Comparison of ENCODE assay signal across 1 cellular context in the genomic region with DNA sequence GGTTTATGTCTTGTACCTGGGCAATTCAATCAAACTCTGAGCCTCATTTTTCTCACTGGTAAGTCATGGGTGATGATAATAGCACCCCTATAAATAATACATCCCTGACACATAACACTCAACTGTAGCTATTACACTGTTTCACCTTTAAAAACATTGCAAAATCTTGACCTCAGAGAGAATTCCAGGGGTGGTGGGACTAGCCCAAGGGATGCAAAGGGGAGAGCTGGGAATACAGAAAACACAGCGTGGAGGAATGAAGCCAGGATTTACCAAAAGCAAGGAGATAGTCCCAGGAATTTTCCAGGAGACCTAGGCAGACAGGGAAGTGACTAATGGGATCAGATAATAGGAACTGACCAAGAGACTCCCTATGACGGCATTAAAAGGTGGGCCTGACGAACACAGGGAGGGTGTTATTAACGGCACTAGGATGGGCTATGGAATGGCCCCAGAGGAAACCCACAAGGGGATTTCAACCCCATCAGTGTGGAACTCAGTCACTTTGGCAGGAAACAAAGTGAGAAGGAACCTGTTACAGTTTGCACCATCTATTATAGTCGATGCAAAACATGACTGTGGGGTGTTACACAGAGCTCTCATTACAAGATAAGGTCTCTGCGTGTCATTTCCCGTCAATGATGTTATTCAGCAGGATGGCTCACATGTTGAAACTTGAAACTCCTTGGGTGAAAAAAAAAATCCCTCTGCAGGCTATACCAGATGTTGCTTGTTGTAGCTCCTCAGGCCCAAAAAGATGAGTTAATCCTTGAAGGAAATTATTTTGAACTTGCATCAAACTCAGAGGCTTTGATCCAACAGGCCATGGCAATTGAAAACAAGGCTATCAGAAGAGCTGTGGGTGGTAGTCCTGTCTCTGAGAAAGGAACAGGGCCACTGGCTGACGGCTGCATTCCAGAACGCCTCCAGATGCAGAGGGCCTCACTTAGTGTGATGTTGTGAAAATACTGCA.
A peak's percentile ranks its signal among the peaks of the same experiment; 100 is the strongest.
TF ChIP-seq lines count a peak whose summit lies in the region.

No MANE protein-coding gene starts in this region.

TF ChIP-seq in GM12878, 131 proteins besides CTCF, POLR2A, EP300 and RAD21 (continued from another document and continues in another):
- TF ChIP-seq, protein P1, sequence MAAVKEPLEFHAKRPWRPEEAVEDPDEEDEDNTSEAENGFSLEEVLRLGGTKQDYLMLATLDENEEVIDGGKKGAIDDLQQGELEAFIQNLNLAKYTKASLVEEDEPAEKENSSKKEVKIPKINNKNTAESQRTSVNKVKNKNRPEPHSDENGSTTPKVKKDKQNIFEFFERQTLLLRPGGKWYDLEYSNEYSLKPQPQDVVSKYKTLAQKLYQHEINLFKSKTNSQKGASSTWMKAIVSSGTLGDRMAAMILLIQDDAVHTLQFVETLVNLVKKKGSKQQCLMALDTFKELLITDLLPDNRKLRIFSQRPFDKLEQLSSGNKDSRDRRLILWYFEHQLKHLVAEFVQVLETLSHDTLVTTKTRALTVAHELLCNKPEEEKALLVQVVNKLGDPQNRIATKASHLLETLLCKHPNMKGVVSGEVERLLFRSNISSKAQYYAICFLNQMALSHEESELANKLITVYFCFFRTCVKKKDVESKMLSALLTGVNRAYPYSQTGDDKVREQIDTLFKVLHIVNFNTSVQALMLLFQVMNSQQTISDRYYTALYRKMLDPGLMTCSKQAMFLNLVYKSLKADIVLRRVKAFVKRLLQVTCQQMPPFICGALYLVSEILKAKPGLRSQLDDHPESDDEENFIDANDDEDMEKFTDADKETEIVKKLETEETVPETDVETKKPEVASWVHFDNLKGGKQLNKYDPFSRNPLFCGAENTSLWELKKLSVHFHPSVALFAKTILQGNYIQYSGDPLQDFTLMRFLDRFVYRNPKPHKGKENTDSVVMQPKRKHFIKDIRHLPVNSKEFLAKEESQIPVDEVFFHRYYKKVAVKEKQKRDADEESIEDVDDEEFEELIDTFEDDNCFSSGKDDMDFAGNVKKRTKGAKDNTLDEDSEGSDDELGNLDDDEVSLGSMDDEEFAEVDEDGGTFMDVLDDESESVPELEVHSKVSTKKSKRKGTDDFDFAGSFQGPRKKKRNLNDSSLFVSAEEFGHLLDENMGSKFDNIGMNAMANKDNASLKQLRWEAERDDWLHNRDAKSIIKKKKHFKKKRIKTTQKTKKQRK (IDR thresholded peaks at IDR 0.05; ENCODE audit: low read depth, low read length), result no peak
- TF ChIP-seq LARP7 (IDR thresholded peaks at IDR 0.05) (peak; percentile 27; the same call in 1 of the 2 replicates), ZZZ3 (IDR thresholded peaks at IDR 0.05; ENCODE audit: control insufficient read depth, insufficient read length, low read depth) (no peak), WRNIP1 (IDR thresholded peaks at IDR 0.05; ENCODE audit: borderline replicate concordance, low read depth, low read length) (no peak; the same call in 1 of the 2 replicates), NFYA (IDR thresholded peaks at IDR 0.05; ENCODE audit: borderline replicate concordance, low read depth, low read length) (no peak), IKZF1 (conservative IDR thresholded peaks at IDR 0.05) (peak; percentile 98), POLR2AphosphoS2 (IDR thresholded peaks at IDR 0.05; ENCODE audit: low read depth, low read length) (0 out of 2 replicates have a peak, but pooled peaks have one; percentile 55), GABPA (IDR thresholded peaks at IDR 0.05; ENCODE audit: low read depth) (peak; percentile 71), CEBPB (IDR thresholded peaks at IDR 0.05; ENCODE audit: borderline replicate concordance in 1 of 2, low read depth in 2 of 2, low read length in 2 of 2) (peak in 1 of 2 experiments; percentile 81; a peak in 2 of 4 replicates), YY1 (IDR thresholded peaks at IDR 0.05; ENCODE audit: low read depth, low read length) (peak; percentile 59; the same call in 1 of the 2 replicates), ATF7 (IDR thresholded peaks at IDR 0.05; ENCODE audit: low read depth) (peak; percentile 94), MTA3 (IDR thresholded peaks at IDR 0.05; ENCODE audit: borderline replicate concordance, low read length) (peak; percentile 95; the same call in 1 of the 2 replicates), BRCA1 (IDR thresholded peaks at IDR 0.05; ENCODE audit: low read depth, low read length) (no peak), CHD1 (IDR thresholded peaks at IDR 0.05; ENCODE audit: low read depth, low read length) (peak; percentile 88; the same call in 1 of the 2 replicates), NFIC (IDR thresholded peaks at IDR 0.05; ENCODE audit: low read depth, low read length) (peak; percentile 94), EZH2 (IDR thresholded peaks at IDR 0.05; ENCODE audit: borderline replicate concordance, control insufficient read depth, low read depth, low read length) (no peak), RBBP5 (conservative IDR thresholded peaks at IDR 0.05) (no peak), EED (IDR thresholded peaks at IDR 0.05; ENCODE audit: low read depth) (peak; percentile 95), NBN (IDR thresholded peaks at IDR 0.05) (peak; percentile 85), CBX5 (IDR thresholded peaks at IDR 0.05; ENCODE audit: low read depth) (peak; percentile 89; the same call in 1 of the 2 replicates), TCF3 (IDR thresholded peaks at IDR 0.05; ENCODE audit: borderline replicate concordance, insufficient read depth, low read depth, low read length) (no peak; the same call in 1 of the 2 replicates), NR2C2 (IDR thresholded peaks at IDR 0.05; ENCODE audit: borderline replicate concordance, control insufficient read depth, insufficient read length, low read depth) (no peak), SRF (IDR thresholded peaks at IDR 0.05; ENCODE audit: low read depth in 2 of 2, low read length in 2 of 2) (no peak), NR2F1 (conservative IDR thresholded peaks at IDR 0.05) (peak; percentile 79), TBL1XR1 (IDR thresholded peaks at IDR 0.05; ENCODE audit: low read depth, low read length) (peak; percentile 69; the same call in 1 of the 2 replicates), SMARCA5 (IDR thresholded peaks at IDR 0.05) (no peak), PAX5 (IDR thresholded peaks at IDR 0.05; ENCODE audit: borderline replicate concordance, low read depth, low read length) (no peak; the same call in 1 of the 2 replicates), ZNF24 (IDR thresholded peaks at IDR 0.05) (peak; percentile 32; the same call in 1 of the 2 replicates), BCL11A (IDR thresholded peaks at IDR 0.05; ENCODE audit: low read depth, low read length) (no peak; the same call in none of the 2 replicates)
- TF ChIP-seq, protein P2, sequence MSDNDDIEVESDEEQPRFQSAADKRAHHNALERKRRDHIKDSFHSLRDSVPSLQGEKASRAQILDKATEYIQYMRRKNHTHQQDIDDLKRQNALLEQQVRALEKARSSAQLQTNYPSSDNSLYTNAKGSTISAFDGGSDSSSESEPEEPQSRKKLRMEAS (IDR thresholded peaks at IDR 0.05; ENCODE audit: low read depth, low read length), result no peak; the same call in 1 of the 2 replicates
- TF ChIP-seq, protein P3, sequence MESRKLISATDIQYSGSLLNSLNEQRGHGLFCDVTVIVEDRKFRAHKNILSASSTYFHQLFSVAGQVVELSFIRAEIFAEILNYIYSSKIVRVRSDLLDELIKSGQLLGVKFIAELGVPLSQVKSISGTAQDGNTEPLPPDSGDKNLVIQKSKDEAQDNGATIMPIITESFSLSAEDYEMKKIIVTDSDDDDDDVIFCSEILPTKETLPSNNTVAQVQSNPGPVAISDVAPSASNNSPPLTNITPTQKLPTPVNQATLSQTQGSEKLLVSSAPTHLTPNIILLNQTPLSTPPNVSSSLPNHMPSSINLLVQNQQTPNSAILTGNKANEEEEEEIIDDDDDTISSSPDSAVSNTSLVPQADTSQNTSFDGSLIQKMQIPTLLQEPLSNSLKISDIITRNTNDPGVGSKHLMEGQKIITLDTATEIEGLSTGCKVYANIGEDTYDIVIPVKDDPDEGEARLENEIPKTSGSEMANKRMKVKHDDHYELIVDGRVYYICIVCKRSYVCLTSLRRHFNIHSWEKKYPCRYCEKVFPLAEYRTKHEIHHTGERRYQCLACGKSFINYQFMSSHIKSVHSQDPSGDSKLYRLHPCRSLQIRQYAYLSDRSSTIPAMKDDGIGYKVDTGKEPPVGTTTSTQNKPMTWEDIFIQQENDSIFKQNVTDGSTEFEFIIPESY (IDR thresholded peaks at IDR 0.05), result no peak
- TF ChIP-seq, protein P4, sequence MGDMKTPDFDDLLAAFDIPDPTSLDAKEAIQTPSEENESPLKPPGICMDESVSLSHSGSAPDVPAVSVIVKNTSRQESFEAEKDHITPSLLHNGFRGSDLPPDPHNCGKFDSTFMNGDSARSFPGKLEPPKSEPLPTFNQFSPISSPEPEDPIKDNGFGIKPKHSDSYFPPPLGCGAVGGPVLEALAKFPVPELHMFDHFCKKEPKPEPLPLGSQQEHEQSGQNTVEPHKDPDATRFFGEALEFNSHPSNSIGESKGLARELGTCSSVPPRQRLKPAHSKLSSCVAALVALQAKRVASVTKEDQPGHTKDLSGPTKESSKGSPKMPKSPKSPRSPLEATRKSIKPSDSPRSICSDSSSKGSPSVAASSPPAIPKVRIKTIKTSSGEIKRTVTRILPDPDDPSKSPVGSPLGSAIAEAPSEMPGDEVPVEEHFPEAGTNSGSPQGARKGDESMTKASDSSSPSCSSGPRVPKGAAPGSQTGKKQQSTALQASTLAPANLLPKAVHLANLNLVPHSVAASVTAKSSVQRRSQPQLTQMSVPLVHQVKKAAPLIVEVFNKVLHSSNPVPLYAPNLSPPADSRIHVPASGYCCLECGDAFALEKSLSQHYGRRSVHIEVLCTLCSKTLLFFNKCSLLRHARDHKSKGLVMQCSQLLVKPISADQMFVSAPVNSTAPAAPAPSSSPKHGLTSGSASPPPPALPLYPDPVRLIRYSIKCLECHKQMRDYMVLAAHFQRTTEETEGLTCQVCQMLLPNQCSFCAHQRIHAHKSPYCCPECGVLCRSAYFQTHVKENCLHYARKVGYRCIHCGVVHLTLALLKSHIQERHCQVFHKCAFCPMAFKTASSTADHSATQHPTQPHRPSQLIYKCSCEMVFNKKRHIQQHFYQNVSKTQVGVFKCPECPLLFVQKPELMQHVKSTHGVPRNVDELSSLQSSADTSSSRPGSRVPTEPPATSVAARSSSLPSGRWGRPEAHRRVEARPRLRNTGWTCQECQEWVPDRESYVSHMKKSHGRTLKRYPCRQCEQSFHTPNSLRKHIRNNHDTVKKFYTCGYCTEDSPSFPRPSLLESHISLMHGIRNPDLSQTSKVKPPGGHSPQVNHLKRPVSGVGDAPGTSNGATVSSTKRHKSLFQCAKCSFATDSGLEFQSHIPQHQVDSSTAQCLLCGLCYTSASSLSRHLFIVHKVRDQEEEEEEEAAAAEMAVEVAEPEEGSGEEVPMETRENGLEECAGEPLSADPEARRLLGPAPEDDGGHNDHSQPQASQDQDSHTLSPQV (IDR thresholded peaks at IDR 0.05), result no peak; the same call in 1 of the 2 replicates
- TF ChIP-seq, protein P5, sequence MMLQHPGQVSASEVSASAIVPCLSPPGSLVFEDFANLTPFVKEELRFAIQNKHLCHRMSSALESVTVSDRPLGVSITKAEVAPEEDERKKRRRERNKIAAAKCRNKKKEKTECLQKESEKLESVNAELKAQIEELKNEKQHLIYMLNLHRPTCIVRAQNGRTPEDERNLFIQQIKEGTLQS (IDR thresholded peaks at IDR 0.05; ENCODE audit: borderline replicate concordance, extremely low read depth, low read depth, low read length), result no peak
- TF ChIP-seq, protein P6, sequence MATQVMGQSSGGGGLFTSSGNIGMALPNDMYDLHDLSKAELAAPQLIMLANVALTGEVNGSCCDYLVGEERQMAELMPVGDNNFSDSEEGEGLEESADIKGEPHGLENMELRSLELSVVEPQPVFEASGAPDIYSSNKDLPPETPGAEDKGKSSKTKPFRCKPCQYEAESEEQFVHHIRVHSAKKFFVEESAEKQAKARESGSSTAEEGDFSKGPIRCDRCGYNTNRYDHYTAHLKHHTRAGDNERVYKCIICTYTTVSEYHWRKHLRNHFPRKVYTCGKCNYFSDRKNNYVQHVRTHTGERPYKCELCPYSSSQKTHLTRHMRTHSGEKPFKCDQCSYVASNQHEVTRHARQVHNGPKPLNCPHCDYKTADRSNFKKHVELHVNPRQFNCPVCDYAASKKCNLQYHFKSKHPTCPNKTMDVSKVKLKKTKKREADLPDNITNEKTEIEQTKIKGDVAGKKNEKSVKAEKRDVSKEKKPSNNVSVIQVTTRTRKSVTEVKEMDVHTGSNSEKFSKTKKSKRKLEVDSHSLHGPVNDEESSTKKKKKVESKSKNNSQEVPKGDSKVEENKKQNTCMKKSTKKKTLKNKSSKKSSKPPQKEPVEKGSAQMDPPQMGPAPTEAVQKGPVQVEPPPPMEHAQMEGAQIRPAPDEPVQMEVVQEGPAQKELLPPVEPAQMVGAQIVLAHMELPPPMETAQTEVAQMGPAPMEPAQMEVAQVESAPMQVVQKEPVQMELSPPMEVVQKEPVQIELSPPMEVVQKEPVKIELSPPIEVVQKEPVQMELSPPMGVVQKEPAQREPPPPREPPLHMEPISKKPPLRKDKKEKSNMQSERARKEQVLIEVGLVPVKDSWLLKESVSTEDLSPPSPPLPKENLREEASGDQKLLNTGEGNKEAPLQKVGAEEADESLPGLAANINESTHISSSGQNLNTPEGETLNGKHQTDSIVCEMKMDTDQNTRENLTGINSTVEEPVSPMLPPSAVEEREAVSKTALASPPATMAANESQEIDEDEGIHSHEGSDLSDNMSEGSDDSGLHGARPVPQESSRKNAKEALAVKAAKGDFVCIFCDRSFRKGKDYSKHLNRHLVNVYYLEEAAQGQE (IDR thresholded peaks at IDR 0.05; ENCODE audit: low read depth, low read length), result no peak
- TF ChIP-seq, protein P7, sequence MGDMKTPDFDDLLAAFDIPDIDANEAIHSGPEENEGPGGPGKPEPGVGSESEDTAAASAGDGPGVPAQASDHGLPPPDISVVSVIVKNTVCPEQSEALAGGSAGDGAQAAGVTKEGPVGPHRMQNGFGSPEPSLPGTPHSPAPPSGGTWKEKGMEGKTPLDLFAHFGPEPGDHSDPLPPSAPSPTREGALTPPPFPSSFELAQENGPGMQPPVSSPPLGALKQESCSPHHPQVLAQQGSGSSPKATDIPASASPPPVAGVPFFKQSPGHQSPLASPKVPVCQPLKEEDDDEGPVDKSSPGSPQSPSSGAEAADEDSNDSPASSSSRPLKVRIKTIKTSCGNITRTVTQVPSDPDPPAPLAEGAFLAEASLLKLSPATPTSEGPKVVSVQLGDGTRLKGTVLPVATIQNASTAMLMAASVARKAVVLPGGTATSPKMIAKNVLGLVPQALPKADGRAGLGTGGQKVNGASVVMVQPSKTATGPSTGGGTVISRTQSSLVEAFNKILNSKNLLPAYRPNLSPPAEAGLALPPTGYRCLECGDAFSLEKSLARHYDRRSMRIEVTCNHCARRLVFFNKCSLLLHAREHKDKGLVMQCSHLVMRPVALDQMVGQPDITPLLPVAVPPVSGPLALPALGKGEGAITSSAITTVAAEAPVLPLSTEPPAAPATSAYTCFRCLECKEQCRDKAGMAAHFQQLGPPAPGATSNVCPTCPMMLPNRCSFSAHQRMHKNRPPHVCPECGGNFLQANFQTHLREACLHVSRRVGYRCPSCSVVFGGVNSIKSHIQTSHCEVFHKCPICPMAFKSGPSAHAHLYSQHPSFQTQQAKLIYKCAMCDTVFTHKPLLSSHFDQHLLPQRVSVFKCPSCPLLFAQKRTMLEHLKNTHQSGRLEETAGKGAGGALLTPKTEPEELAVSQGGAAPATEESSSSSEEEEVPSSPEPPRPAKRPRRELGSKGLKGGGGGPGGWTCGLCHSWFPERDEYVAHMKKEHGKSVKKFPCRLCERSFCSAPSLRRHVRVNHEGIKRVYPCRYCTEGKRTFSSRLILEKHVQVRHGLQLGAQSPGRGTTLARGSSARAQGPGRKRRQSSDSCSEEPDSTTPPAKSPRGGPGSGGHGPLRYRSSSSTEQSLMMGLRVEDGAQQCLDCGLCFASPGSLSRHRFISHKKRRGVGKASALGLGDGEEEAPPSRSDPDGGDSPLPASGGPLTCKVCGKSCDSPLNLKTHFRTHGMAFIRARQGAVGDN (IDR thresholded peaks at IDR 0.05), result peak; percentile 91
